ENCODE assay signal across 1 cellular context in the genomic region with DNA sequence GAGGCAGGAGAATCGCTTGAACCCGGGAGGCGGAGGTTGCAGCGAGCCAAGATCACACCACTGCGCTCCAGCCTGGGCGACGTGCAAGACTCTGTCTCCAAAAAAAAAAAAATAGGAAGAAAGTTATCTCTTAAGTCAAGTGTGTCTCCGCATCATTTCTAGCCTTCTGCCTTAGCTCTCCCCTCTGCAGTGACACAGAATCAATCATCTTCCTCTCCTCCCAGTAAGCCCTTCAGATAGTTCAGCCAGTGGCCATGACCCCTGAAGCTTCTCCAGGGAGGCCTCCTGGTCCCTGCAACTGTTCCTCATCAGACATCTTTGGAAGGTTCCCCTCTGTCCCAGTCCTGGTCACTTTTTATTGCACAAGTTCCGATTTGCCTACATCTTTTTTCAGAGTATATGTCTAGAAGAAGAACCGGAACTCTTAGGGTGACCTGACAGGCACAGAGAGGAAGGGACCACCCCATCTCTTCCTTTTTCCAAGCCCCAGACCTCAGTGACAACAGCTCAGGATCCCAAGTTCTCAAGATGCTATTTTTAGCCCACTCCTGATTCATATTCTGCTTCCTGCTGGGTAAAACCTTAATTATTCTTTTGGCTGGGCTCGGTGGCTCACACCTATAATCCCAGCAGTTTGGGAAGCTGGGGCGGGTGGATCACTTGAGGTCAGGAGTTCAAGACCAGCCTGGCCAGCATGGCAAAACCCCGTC.
TF ChIP-seq lines count a peak whose summit lies in the region.

No MANE protein-coding gene starts in this region.

TF ChIP-seq in liver, 16 proteins besides CTCF, POLR2A, EP300 and RAD21:
- TF ChIP-seq FOXA2 (IDR thresholded peaks at IDR 0.05) (no peak), HNF4G (IDR thresholded peaks at IDR 0.05) (no peak), YY1 (IDR thresholded peaks at IDR 0.05) (no peak), GABPA (IDR thresholded peaks at IDR 0.05 in 1 of 2, conservative IDR thresholded peaks at IDR 0.05 in 1 of 2) (no peak), SP1 (IDR thresholded peaks at IDR 0.05) (peak; percentile 53), JUND (IDR thresholded peaks at IDR 0.05) (no peak), RXRA (IDR thresholded peaks at IDR 0.05) (peak; percentile 69 to 73), MAX (IDR thresholded peaks at IDR 0.05) (no peak), TAF1 (conservative IDR thresholded peaks at IDR 0.05) (no peak), FOXA1 (IDR thresholded peaks at IDR 0.05) (no peak), EGR1 (IDR thresholded peaks at IDR 0.05; ENCODE audit: low read depth in 2 of 2) (no peak), NR2F2 (IDR thresholded peaks at IDR 0.05) (peak; percentile 94), HNF4A (conservative IDR thresholded peaks at IDR 0.05) (no peak)
- TF ChIP-seq, protein P1, sequence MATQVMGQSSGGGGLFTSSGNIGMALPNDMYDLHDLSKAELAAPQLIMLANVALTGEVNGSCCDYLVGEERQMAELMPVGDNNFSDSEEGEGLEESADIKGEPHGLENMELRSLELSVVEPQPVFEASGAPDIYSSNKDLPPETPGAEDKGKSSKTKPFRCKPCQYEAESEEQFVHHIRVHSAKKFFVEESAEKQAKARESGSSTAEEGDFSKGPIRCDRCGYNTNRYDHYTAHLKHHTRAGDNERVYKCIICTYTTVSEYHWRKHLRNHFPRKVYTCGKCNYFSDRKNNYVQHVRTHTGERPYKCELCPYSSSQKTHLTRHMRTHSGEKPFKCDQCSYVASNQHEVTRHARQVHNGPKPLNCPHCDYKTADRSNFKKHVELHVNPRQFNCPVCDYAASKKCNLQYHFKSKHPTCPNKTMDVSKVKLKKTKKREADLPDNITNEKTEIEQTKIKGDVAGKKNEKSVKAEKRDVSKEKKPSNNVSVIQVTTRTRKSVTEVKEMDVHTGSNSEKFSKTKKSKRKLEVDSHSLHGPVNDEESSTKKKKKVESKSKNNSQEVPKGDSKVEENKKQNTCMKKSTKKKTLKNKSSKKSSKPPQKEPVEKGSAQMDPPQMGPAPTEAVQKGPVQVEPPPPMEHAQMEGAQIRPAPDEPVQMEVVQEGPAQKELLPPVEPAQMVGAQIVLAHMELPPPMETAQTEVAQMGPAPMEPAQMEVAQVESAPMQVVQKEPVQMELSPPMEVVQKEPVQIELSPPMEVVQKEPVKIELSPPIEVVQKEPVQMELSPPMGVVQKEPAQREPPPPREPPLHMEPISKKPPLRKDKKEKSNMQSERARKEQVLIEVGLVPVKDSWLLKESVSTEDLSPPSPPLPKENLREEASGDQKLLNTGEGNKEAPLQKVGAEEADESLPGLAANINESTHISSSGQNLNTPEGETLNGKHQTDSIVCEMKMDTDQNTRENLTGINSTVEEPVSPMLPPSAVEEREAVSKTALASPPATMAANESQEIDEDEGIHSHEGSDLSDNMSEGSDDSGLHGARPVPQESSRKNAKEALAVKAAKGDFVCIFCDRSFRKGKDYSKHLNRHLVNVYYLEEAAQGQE (IDR thresholded peaks at IDR 0.05): no peak
- TF ChIP-seq, protein P2, sequence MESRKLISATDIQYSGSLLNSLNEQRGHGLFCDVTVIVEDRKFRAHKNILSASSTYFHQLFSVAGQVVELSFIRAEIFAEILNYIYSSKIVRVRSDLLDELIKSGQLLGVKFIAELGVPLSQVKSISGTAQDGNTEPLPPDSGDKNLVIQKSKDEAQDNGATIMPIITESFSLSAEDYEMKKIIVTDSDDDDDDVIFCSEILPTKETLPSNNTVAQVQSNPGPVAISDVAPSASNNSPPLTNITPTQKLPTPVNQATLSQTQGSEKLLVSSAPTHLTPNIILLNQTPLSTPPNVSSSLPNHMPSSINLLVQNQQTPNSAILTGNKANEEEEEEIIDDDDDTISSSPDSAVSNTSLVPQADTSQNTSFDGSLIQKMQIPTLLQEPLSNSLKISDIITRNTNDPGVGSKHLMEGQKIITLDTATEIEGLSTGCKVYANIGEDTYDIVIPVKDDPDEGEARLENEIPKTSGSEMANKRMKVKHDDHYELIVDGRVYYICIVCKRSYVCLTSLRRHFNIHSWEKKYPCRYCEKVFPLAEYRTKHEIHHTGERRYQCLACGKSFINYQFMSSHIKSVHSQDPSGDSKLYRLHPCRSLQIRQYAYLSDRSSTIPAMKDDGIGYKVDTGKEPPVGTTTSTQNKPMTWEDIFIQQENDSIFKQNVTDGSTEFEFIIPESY (IDR thresholded peaks at IDR 0.05): no peak
- TF ChIP-seq, protein P3, sequence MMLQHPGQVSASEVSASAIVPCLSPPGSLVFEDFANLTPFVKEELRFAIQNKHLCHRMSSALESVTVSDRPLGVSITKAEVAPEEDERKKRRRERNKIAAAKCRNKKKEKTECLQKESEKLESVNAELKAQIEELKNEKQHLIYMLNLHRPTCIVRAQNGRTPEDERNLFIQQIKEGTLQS (IDR thresholded peaks at IDR 0.05): no peak
TF ChIP-seq in liver: peak in this region for 3.
